In genomic region chr1:9814619-9815018, GRCh38 we compare ENCODE assay signal across 18 cellular contexts. TPM values are rescaled to one million over a fixed set of nuclear protein-coding genes. Genes with fewer than 3 reads are reported as not detected.
A peak's percentile ranks its signal among the peaks of the same experiment; 100 is the strongest.
DNase-seq lines count a peak whose midpoint lies in the region; TF ChIP-seq lines count a peak whose summit lies in the region.
"Had no signal": no experiment of that assay in that cellular context is flagged by ENCODE, and none has a peak within 500 bp of the region (broad histone marks: within the 10 kb centered on the region; RNA-seq: fewer than 3 reads in every experiment).

No MANE protein-coding gene starts in this region.

- H3K9me3 ChIP-seq in SU-DHL-6 (ENCODE audit: insufficient read depth, low read length) (no peaks in the 10 kb centered on the region), mucosa of rectum (ENCODE audit: control insufficient read depth in 2 of 2, low read length in 2 of 2) (no peaks in the 10 kb centered on the region), thyroid gland (no peaks in the 10 kb centered on the region), breast epithelium (no peaks in the 10 kb centered on the region)

- H3K9ac ChIP-seq in SU-DHL-6 (ENCODE audit: low read length) (peak overlapping the region; percentile 20; the same call in 1 of the 2 replicates), mucosa of rectum (ENCODE audit: low read depth in 1 of 2, low read length in 2 of 2) (peak overlapping the region; percentile 35 to 70)

- intact Hi-C loops in thyroid gland (cut with DNase I) = no loop called here
- intact Hi-C loops in breast epithelium (cut with DNase I; ENCODE audit: low total_unique reads) = no loop called here

- peaks cover 98% of the 10 kb centered on the region for H3K79me2 ChIP-seq in SU-DHL-6 (ENCODE audit: insufficient read depth, low read length)

- peaks cover 5% of the 10 kb centered on the region for H3K36me3 ChIP-seq in SU-DHL-6 (ENCODE audit: low read length)
- no peaks in the 10 kb centered on the region for H3K36me3 ChIP-seq in mucosa of rectum (ENCODE audit: control insufficient read depth in 2 of 2, insufficient read depth in 2 of 2, low read length in 2 of 2)
- H3K36me3 ChIP-seq in thyroid gland = no peaks in the 10 kb centered on the region
- no peaks in the 10 kb centered on the region for H3K36me3 ChIP-seq in breast epithelium

- H3K4me3 ChIP-seq in SU-DHL-6 (ENCODE audit: insufficient read depth, low read length, poor library complexity, severe bottlenecking) = no peak overlapping the region
- peak overlapping the region; percentile 35 to 56 for H3K4me3 ChIP-seq in mucosa of rectum (ENCODE audit: low read length in 2 of 2)
- H3K4me3 ChIP-seq in thyroid gland (replicated peaks in 1 of 3) = no peak overlapping the region
- no peak overlapping the region for H3K4me3 ChIP-seq in breast epithelium

- peaks cover 10% of the 10 kb centered on the region; the same call in 1 of the 2 replicates for H4K20me1 ChIP-seq in SU-DHL-6 (ENCODE audit: low read depth, low read length)

- H2AFZ ChIP-seq in SU-DHL-6 (ENCODE audit: low read depth, low read length, severe bottlenecking) = no peak overlapping the region

- H3K4me1 ChIP-seq in mucosa of rectum (ENCODE audit: control insufficient read depth in 2 of 2, insufficient read depth in 2 of 2, low read length in 2 of 2) (peaks cover 12 to 36% of the 10 kb centered on the region in 2 donors), thyroid gland (peaks cover 28 to 42% of the 10 kb centered on the region in 2 donors), breast epithelium (no peaks in the 10 kb centered on the region)

- WGBS in thyroid gland, 2 donors = 89 to 90% methylated on average over 6 of the region's 6 CpGs

- TF ChIP-seq CTCF in SU-DHL-6 (IDR thresholded peaks at IDR 0.05; ENCODE audit: insufficient read depth, low read length, poor library complexity, severe bottlenecking) (no peak), thyroid gland (IDR thresholded peaks at IDR 0.05) (no peak), breast epithelium (IDR thresholded peaks at IDR 0.05) (no peak)

- peak overlapping the region; percentile 90 for H3K27ac ChIP-seq in SU-DHL-6 (ENCODE audit: low read depth, low read length)
- peak overlapping the region; percentile 90 to 94 for H3K27ac ChIP-seq in mucosa of rectum (ENCODE audit: low read depth in 2 of 2, low read length in 2 of 2)
- peak overlapping the region; percentile 61 to 65 (median 62) for H3K27ac ChIP-seq in thyroid gland
- no peak overlapping the region for H3K27ac ChIP-seq in breast epithelium

- peak overlapping the region; percentile 44 for H3K4me2 ChIP-seq in SU-DHL-6 (ENCODE audit: low read depth, low read length, poor library complexity, severe bottlenecking)

- H3K9me2 ChIP-seq in SU-DHL-6 (replicated peaks; ENCODE audit: insufficient read depth, low read length) = no peaks in the 10 kb centered on the region

- DNase-seq in activated effector memory CD4-positive, alpha-beta T cell treated with anti-CD3 and anti-CD28 coated beads, Interleukin-2, amount 50 U/mL, for 16 hours = peak; percentile 2
- no peak for DNase-seq in activated effector memory CD4-positive, alpha-beta T cell treated with Interleukin-2 at 50 U/mL for 16 hours
- DNase-seq in thyroid gland (no peak), breast epithelium (ENCODE audit: low spot score in 2 of 2) (no peak), middle frontal gyrus (ENCODE audit: extremely low spot score, low spot score) (no peak)
- DNase-seq in stimulated activated naive CD4-positive, alpha-beta T cell treated with Interleukin-2 at 50 U/mL for 16 hours (lab: John Stamatoyannopoulos, UW) = no peak
- DNase-seq: 8988T; C1 segment of cervical spinal cord; COR-L47; DMS53; NCI-H1436 treated with DMSO at 0.1 percent for 48 hours; NCI-H2081; NCI-H2227 treated with DMSO at 0.1 percent for 48 hours; NCI-H524 treated with DMSO at 0.1 percent for 48 hours; NK-92 treated with Interleukin-12 subunit alpha and Interleukin-12 subunit beta, amount 100 ng/mL, for 24 hours; Right ventricle myocardium superior had no signal

- no peaks in the 10 kb centered on the region for H3K27me3 ChIP-seq in SU-DHL-6 (ENCODE audit: low read length)
- no peaks in the 10 kb centered on the region for H3K27me3 ChIP-seq in mucosa of rectum (ENCODE audit: control insufficient read depth in 2 of 2, insufficient read depth in 2 of 2, low read length in 2 of 2)
- no peaks in the 10 kb centered on the region for H3K27me3 ChIP-seq in thyroid gland
- no peaks in the 10 kb centered on the region for H3K27me3 ChIP-seq in breast epithelium

- peaks cover 63% of the 10 kb centered on the region for H3F3A ChIP-seq in SU-DHL-6 (ENCODE audit: insufficient read depth)

- TF ChIP-seq POLR2A in thyroid gland (IDR thresholded peaks at IDR 0.05) (no peak), breast epithelium (IDR thresholded peaks at IDR 0.05) (no peak)

RNA-seq across cellular contexts. Expression of gene CLSTN1, which starts 9.1 kb away (rescaled TPM):
- total RNA-seq in thyroid gland = 10 to 100 TPM; 59.5 to 85.0 (median 81.5) TPM
- total RNA-seq in breast epithelium = 10 to 100 TPM; 25.4 to 47.5 (median 42.3) TPM

Comparison
In these comparisons a context has a peak if more than half of its experiments do, and no peak if none do; other contexts are left out.
1. H3K27ac ChIP-seq: peak in SU-DHL-6 (single experiment), mucosa of rectum (2 of 2) and thyroid gland (3 of 3); none in breast epithelium (0 of 2).
2. H3K4me3 ChIP-seq: peak in mucosa of rectum (2 of 2); none in SU-DHL-6 (single experiment), thyroid gland (0 of 3) and breast epithelium (0 of 3).